In genomic region chr2:155054712-155055111, GRCh38 we compare ENCODE assay signal across 36 cellular contexts.
"Had no signal": no experiment of that assay in that cellular context is flagged by ENCODE, and none has a peak within 500 bp of the region (broad histone marks: within the 10 kb centered on the region; RNA-seq: fewer than 3 reads in every experiment).

No MANE protein-coding gene starts in this region.

- H3K4me3 Mint-ChIP-seq: activated CD4-positive, alpha-beta memory T cell treated with anti-CD3 and anti-CD28 coated beads for 36 hours; activated CD4-positive, alpha-beta T cell treated with anti-CD3 and anti-CD28 coated beads for 36 hours; activated CD4-positive, alpha-beta T cell treated with anti-CD3 and anti-CD28 coated beads, Interleukin-2, amount 10 ng/mL, durations not matched to agents 24 days and 14 days; activated CD8-positive, alpha-beta memory T cell treated with anti-CD3 and anti-CD28 coated beads, Interleukin-2, amount 10 ng/mL, durations not matched to agents 7 days and 5 days; activated CD8-positive, alpha-beta T cell treated with anti-CD3 and anti-CD28 coated beads, Interleukin-2, amount 10 ng/mL, durations not matched to agents 7 days and 5 days; activated naive CD4-positive, alpha-beta T cell treated with anti-CD3 and anti-CD28 coated beads for 36 hours; activated naive CD4-positive, alpha-beta T cell treated with anti-CD3 and anti-CD28 coated beads, Interleukin-2, amount 50 U/mL, for 24 hours; activated naive CD8-positive, alpha-beta T cell treated with anti-CD3 and anti-CD28 coated beads for 36 hours; activated naive CD8-positive, alpha-beta T cell treated with anti-CD3 and anti-CD28 coated beads, Interleukin-2, amount 50 U/mL, for 24 hours; activated T-helper 1 cell treated with anti-CD3 and anti-CD28 coated beads, Interleukin-12 subunit alpha, Interleukin-12 subunit beta, Interleukin-2, Interleukin-4 antibody, amounts not matched to agents 30 ng/mL and 10 ng/mL and 1 ng/mL, durations not matched to agents 14 hours and 24 hours and 36 hours; effector memory CD8-positive, alpha-beta T cell; T-helper 17 cell; T-helper 2 cell treated with Interferon-gamma antibody and Interleukin-4, amounts not matched to agents 5 μg/mL and 100 μg/mL, for 36 hours had no signal

- H3K9me3 ChIP-seq: adrenal gland, body of pancreas, esophagus muscularis mucosa, gastrocnemius medialis had no signal

- ATAC-seq: activated CD4-positive, alpha-beta T cell treated with anti-CD3 and anti-CD28 coated beads for 36 hours; activated CD8-positive, alpha-beta memory T cell treated with anti-CD3 and anti-CD28 coated beads, Interleukin-2, amount 10 ng/mL, durations not matched to agents 7 days and 5 days; activated CD8-positive, alpha-beta T cell treated with anti-CD3 and anti-CD28 coated beads, Interleukin-2, amount 10 ng/mL, durations not matched to agents 7 days and 5 days; activated naive CD8-positive, alpha-beta T cell treated with anti-CD3 and anti-CD28 coated beads, Interleukin-2, amount 50 U/mL, for 24 hours; body of pancreas; effector memory CD8-positive, alpha-beta T cell; foreskin keratinocyte; gastrocnemius medialis; heart left ventricle; T-helper 17 cell had no signal

- H3K4me1 ChIP-seq: adrenal gland, body of pancreas, esophagus muscularis mucosa, foreskin keratinocyte, gastrocnemius medialis, heart left ventricle had no signal

- H3K36me3 ChIP-seq: adrenal gland, esophagus muscularis mucosa, gastrocnemius medialis, heart left ventricle, WERI-Rb-1 had no signal

- H3K4me3 ChIP-seq: adrenal gland, body of pancreas, esophagus muscularis mucosa, gastrocnemius medialis, heart left ventricle had no signal

- H3K27ac ChIP-seq: adrenal gland, body of pancreas, esophagus muscularis mucosa, foreskin keratinocyte, gastrocnemius medialis, heart left ventricle, WERI-Rb-1 had no signal

- H3K27me3 Mint-ChIP-seq: activated CD4-positive, alpha-beta memory T cell treated with anti-CD3 and anti-CD28 coated beads for 36 hours; activated CD4-positive, alpha-beta T cell treated with anti-CD3 and anti-CD28 coated beads for 36 hours; activated CD4-positive, alpha-beta T cell treated with anti-CD3 and anti-CD28 coated beads, Interleukin-2, amount 10 ng/mL, durations not matched to agents 24 days and 14 days; activated CD8-positive, alpha-beta memory T cell treated with anti-CD3 and anti-CD28 coated beads, Interleukin-2, amount 10 ng/mL, durations not matched to agents 7 days and 5 days; activated naive CD4-positive, alpha-beta T cell treated with anti-CD3 and anti-CD28 coated beads, Interleukin-2, amount 50 U/mL, for 24 hours; activated naive CD8-positive, alpha-beta T cell treated with anti-CD3 and anti-CD28 coated beads for 36 hours; activated naive CD8-positive, alpha-beta T cell treated with anti-CD3 and anti-CD28 coated beads, Interleukin-2, amount 50 U/mL, for 24 hours; effector memory CD8-positive, alpha-beta T cell; T-helper 17 cell had no signal

- DNase-seq: activated CD4-positive, alpha-beta memory T cell treated with anti-CD3 and anti-CD28 coated beads for 36 hours; activated CD4-positive, alpha-beta T cell treated with anti-CD3 and anti-CD28 coated beads for 36 hours; activated CD4-positive, alpha-beta T cell treated with anti-CD3 and anti-CD28 coated beads, Interleukin-2, amount 10 ng/mL, durations not matched to agents 24 days and 14 days; activated CD4-positive, CD25-positive, alpha-beta regulatory T cell; activated CD4-positive, CD25-positive, alpha-beta regulatory T cell treated with anti-CD3 and anti-CD28 coated beads, Interleukin-2, amount 50 U/mL, for 72 hours; activated CD8-positive, alpha-beta memory T cell treated with anti-CD3 and anti-CD28 coated beads, Interleukin-2, amount 10 ng/mL, durations not matched to agents 7 days and 5 days; activated CD8-positive, alpha-beta memory T cell treated with anti-CD3 and anti-CD28 coated beads, Interleukin-2, amount 50 U/mL, for 4 hours; activated CD8-positive, alpha-beta T cell treated with anti-CD3 and anti-CD28 coated beads, Interleukin-2, amount 10 ng/mL, durations not matched to agents 7 days and 5 days; activated effector memory CD4-positive, alpha-beta T cell treated with anti-CD3 and anti-CD28 coated beads, Interleukin-2, amount 50 U/mL, for 16 hours; activated naive CD4-positive, alpha-beta T cell treated with anti-CD3 and anti-CD28 coated beads for 36 hours; activated naive CD8-positive, alpha-beta T cell treated with anti-CD3 and anti-CD28 coated beads for 36 hours; activated naive CD8-positive, alpha-beta T cell treated with anti-CD3 and anti-CD28 coated beads, Interleukin-2, amount 50 U/mL, for 24 hours; activated T-cell treated with anti-CD3 and anti-CD28 coated beads, Interleukin-2, amount 50 U/mL, for 1 hour; activated T-cell treated with anti-CD3 and anti-CD28 coated beads, Interleukin-2, amount 50 U/mL, for 48 hours; adrenal gland; amygdala; aorta; body of pancreas; caudate nucleus; cortex of kidney; dermis blood vessel endothelial cell; effector CD4-positive, alpha-beta T cell; effector memory CD8-positive, alpha-beta T cell; erythroblast; foreskin keratinocyte; gastrocnemius medialis; glutamatergic neuron; heart left ventricle; T-helper 17 cell; T1000; WERI-Rb-1 had no signal

- H3K36me3 Mint-ChIP-seq: activated CD4-positive, alpha-beta memory T cell treated with anti-CD3 and anti-CD28 coated beads for 36 hours; activated CD8-positive, alpha-beta memory T cell treated with anti-CD3 and anti-CD28 coated beads, Interleukin-2, amount 10 ng/mL, durations not matched to agents 7 days and 5 days; activated naive CD4-positive, alpha-beta T cell treated with anti-CD3 and anti-CD28 coated beads, Interleukin-2, amount 50 U/mL, for 24 hours; activated naive CD8-positive, alpha-beta T cell treated with anti-CD3 and anti-CD28 coated beads for 36 hours had no signal

- H3K27me3 ChIP-seq: adrenal gland, body of pancreas, esophagus muscularis mucosa, foreskin keratinocyte, gastrocnemius medialis, heart left ventricle had no signal

- H3K9me3 Mint-ChIP-seq: activated CD4-positive, alpha-beta T cell treated with anti-CD3 and anti-CD28 coated beads, Interleukin-2, amount 10 ng/mL, durations not matched to agents 24 days and 14 days; activated T-helper 1 cell treated with anti-CD3 and anti-CD28 coated beads, Interleukin-12 subunit alpha, Interleukin-12 subunit beta, Interleukin-2, Interleukin-4 antibody, amounts not matched to agents 30 ng/mL and 10 ng/mL and 1 ng/mL, durations not matched to agents 14 hours and 24 hours and 36 hours had no signal

- H3K27ac Mint-ChIP-seq: activated CD4-positive, alpha-beta memory T cell treated with anti-CD3 and anti-CD28 coated beads for 36 hours; activated CD4-positive, alpha-beta T cell treated with anti-CD3 and anti-CD28 coated beads for 36 hours; activated CD4-positive, alpha-beta T cell treated with anti-CD3 and anti-CD28 coated beads, Interleukin-2, amount 10 ng/mL, durations not matched to agents 24 days and 14 days; activated CD8-positive, alpha-beta memory T cell treated with anti-CD3 and anti-CD28 coated beads, Interleukin-2, amount 10 ng/mL, durations not matched to agents 7 days and 5 days; activated CD8-positive, alpha-beta T cell treated with anti-CD3 and anti-CD28 coated beads, Interleukin-2, amount 10 ng/mL, durations not matched to agents 7 days and 5 days; activated naive CD4-positive, alpha-beta T cell treated with anti-CD3 and anti-CD28 coated beads for 36 hours; activated naive CD8-positive, alpha-beta T cell treated with anti-CD3 and anti-CD28 coated beads for 36 hours; activated naive CD8-positive, alpha-beta T cell treated with anti-CD3 and anti-CD28 coated beads, Interleukin-2, amount 50 U/mL, for 24 hours; activated T-helper 1 cell treated with anti-CD3 and anti-CD28 coated beads, Interleukin-12 subunit alpha, Interleukin-12 subunit beta, Interleukin-2, Interleukin-4 antibody, amounts not matched to agents 30 ng/mL and 10 ng/mL and 1 ng/mL, durations not matched to agents 14 hours and 24 hours and 36 hours; activated T-helper 2 cell treated with anti-CD3 and anti-CD28 coated beads, Interferon-gamma antibody, Interleukin-2, Interleukin-4, amounts not matched to agents 10 μg/mL and 5 μg/mL and 100 μg/mL, durations not matched to agents 14 hours and 24 hours and 36 hours; effector memory CD8-positive, alpha-beta T cell; T-helper 17 cell; T-helper 2 cell treated with Interferon-gamma antibody and Interleukin-4, amounts not matched to agents 5 μg/mL and 100 μg/mL, for 36 hours had no signal

- H3K4me1 Mint-ChIP-seq: activated CD4-positive, alpha-beta T cell treated with anti-CD3 and anti-CD28 coated beads for 36 hours; activated CD4-positive, alpha-beta T cell treated with anti-CD3 and anti-CD28 coated beads, Interleukin-2, amount 10 ng/mL, durations not matched to agents 24 days and 14 days; activated CD8-positive, alpha-beta memory T cell treated with anti-CD3 and anti-CD28 coated beads, Interleukin-2, amount 10 ng/mL, durations not matched to agents 7 days and 5 days; activated naive CD4-positive, alpha-beta T cell treated with anti-CD3 and anti-CD28 coated beads, Interleukin-2, amount 50 U/mL, for 24 hours; activated naive CD8-positive, alpha-beta T cell treated with anti-CD3 and anti-CD28 coated beads for 36 hours; activated naive CD8-positive, alpha-beta T cell treated with anti-CD3 and anti-CD28 coated beads, Interleukin-2, amount 50 U/mL, for 24 hours; T-helper 17 cell had no signal
